ENCODE assay signal across 22 cellular contexts in the genomic region with DNA sequence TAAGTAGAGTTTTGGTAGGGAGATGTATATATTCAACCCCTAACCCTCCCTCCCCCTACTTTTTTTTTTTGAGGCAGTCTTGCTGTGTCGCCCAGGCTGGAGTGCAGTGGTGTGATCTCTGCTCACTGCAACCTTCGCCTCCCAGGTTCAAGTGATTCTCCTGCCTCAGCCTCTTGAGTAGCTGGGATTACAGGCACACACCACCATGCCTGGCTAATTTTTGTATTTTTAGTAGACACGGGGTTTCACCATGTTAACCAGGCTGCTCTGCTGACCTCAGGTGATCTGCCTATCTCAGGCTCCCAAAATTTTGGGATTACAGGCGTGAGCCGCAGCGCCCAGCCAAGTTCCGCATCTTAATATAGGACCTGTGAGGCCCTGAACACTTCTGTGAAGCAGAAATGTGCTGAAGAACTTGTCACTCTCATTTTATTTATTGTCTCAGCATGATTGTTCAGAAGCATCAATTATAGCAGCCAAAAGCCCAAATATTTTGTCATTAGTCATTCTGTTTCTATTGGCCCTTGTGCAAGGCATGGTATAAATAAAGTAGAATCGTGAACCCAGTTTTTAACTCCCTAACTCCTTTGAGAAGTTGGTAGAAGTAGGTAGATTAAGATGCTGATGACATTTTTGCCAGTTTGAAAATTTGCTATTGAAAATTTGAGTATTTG. TPM values are rescaled to one million over a fixed set of nuclear protein-coding genes. Genes with fewer than 3 reads are reported as not detected.
A peak's percentile ranks its signal among the peaks of the same experiment; 100 is the strongest.
DNase-seq lines count a peak whose midpoint lies in the region; ATAC-seq and TF ChIP-seq lines count a peak whose summit lies in the region.
"Had no signal": no experiment of that assay in that cellular context is flagged by ENCODE, and none has a peak within 500 bp of the region (broad histone marks: within the 10 kb centered on the region; RNA-seq: fewer than 3 reads in every experiment).

No MANE protein-coding gene starts in this region.

- H3K4me1 ChIP-seq in gastroesophageal sphincter: peaks cover 22 to 99% (median 41%) of the 10 kb centered on the region in 3 donors
- H3K4me1 ChIP-seq: colonic mucosa had no signal

- POLR2A ChIA-PET in activated CD4-positive, alpha-beta T cell treated with anti-CD3 and anti-CD28 coated beads, Interleukin-2, amount 10 ng/mL, durations not matched to agents 7 days and 5 days (lab: Charles Lee): no interaction called here

- H3K27ac Mint-ChIP-seq in progenitor cell of endocrine pancreas: peak overlapping the region; percentile 39
- no peak overlapping the region for H3K27ac Mint-ChIP-seq in activated CD4-positive, alpha-beta T cell treated with anti-CD3 and anti-CD28 coated beads, Interleukin-2, amount 10 ng/mL, durations not matched to agents 7 days and 5 days
- H3K27ac Mint-ChIP-seq: activated CD8-positive, alpha-beta T cell treated with anti-CD3 and anti-CD28 coated beads for 36 hours; activated T-helper 2 cell treated with anti-CD3 and anti-CD28 coated beads, Interferon-gamma antibody, Interleukin-2, Interleukin-4, amounts not matched to agents 10 μg/mL and 5 μg/mL and 100 μg/mL, durations not matched to agents 14 hours and 24 hours and 36 hours; CD8-positive, alpha-beta T cell; stimulated activated memory B cell treated with anti-CD40 and anti-IgM and Interleukin-4, amounts not matched to agents 10 μg/mL and 1 μg/mL and 100 μg/mL, for 72 hours had no signal

- H3K9me3 ChIP-seq in gastroesophageal sphincter: no peaks in the 10 kb centered on the region
- H3K9me3 ChIP-seq: colonic mucosa, spleen had no signal

- WGBS in gastroesophageal sphincter (ENCODE audit: low coverage in 1 of 2), 2 donors: 23 to 29% methylated on average over 5 to 8 of the region's 8 CpGs

- no peaks in the 10 kb centered on the region for H3K9me3 Mint-ChIP-seq in progenitor cell of endocrine pancreas (ENCODE audit: low read depth)
- no peaks in the 10 kb centered on the region for H3K9me3 Mint-ChIP-seq in activated CD4-positive, alpha-beta T cell treated with anti-CD3 and anti-CD28 coated beads, Interleukin-2, amount 10 ng/mL, durations not matched to agents 7 days and 5 days
- H3K9me3 Mint-ChIP-seq: activated CD8-positive, alpha-beta T cell treated with anti-CD3 and anti-CD28 coated beads for 36 hours; activated T-helper 2 cell treated with anti-CD3 and anti-CD28 coated beads, Interferon-gamma antibody, Interleukin-2, Interleukin-4, amounts not matched to agents 10 μg/mL and 5 μg/mL and 100 μg/mL, durations not matched to agents 14 hours and 24 hours and 36 hours; CD8-positive, alpha-beta T cell; stimulated activated memory B cell treated with anti-CD40 and anti-IgM and Interleukin-4, amounts not matched to agents 10 μg/mL and 1 μg/mL and 100 μg/mL, for 72 hours had no signal

- no peaks in the 10 kb centered on the region for H3K27me3 Mint-ChIP-seq in progenitor cell of endocrine pancreas
- H3K27me3 Mint-ChIP-seq in activated CD4-positive, alpha-beta T cell treated with anti-CD3 and anti-CD28 coated beads, Interleukin-2, amount 10 ng/mL, durations not matched to agents 7 days and 5 days: no peaks in the 10 kb centered on the region
- H3K27me3 Mint-ChIP-seq: activated CD8-positive, alpha-beta T cell treated with anti-CD3 and anti-CD28 coated beads for 36 hours; stimulated activated memory B cell treated with anti-CD40 and anti-IgM and Interleukin-4, amounts not matched to agents 10 μg/mL and 1 μg/mL and 100 μg/mL, for 72 hours had no signal

- peaks cover 0 to 12% of the 10 kb centered on the region in 2 donors for H3K36me3 ChIP-seq in gastroesophageal sphincter
- H3K36me3 ChIP-seq: colonic mucosa had no signal

- no peak for TF ChIP-seq CTCF in AG10803 (conservative IDR thresholded peaks at IDR 0.05; ENCODE audit: low read length)
- TF ChIP-seq CTCF in gastroesophageal sphincter (IDR thresholded peaks at IDR 0.05): no peak
- no peak for TF ChIP-seq CTCF in progenitor cell of endocrine pancreas (IDR thresholded peaks at IDR 0.05; ENCODE audit: unreplicated experiment)

- TF ChIP-seq EP300 in gastroesophageal sphincter (IDR thresholded peaks at IDR 0.05): no peak

- CTCF ChIA-PET in activated CD4-positive, alpha-beta T cell treated with anti-CD3 and anti-CD28 coated beads, Interleukin-2, amount 10 ng/mL, durations not matched to agents 7 days and 5 days (lab: Charles Lee): interaction anchor here (1.0 to 1.3 kb wide), 3 partner anchors 19 to 93 kb away, joined by 3 to 6 read pairs (median 3); partner anchors contain the start of genes DSTN and RRBP1

- no peak overlapping the region for H3K4me3 Mint-ChIP-seq in progenitor cell of endocrine pancreas (ENCODE audit: low read depth)
- no peak overlapping the region for H3K4me3 Mint-ChIP-seq in activated CD4-positive, alpha-beta T cell treated with anti-CD3 and anti-CD28 coated beads, Interleukin-2, amount 10 ng/mL, durations not matched to agents 7 days and 5 days
- H3K4me3 Mint-ChIP-seq: activated CD8-positive, alpha-beta T cell treated with anti-CD3 and anti-CD28 coated beads for 36 hours; CD8-positive, alpha-beta T cell; stimulated activated memory B cell treated with anti-CD40 and anti-IgM and Interleukin-4, amounts not matched to agents 10 μg/mL and 1 μg/mL and 100 μg/mL, for 72 hours had no signal

- no peaks in the 10 kb centered on the region for H3K27me3 ChIP-seq in gastroesophageal sphincter
- H3K27me3 ChIP-seq: colonic mucosa, spleen had no signal

- DNase-seq in AG10803 (ENCODE audit: low read depth) (peak; percentile 25), NCI-H446 treated with DMSO at 0.1 percent for 48 hours (lab: John Stamatoyannopoulos, UW) (peak; percentile 46), progenitor cell of endocrine pancreas (ENCODE audit: low spot score, unreplicated experiment) (no peak)
- no peak for DNase-seq in activated CD4-positive, alpha-beta T cell treated with anti-CD3 and anti-CD28 coated beads, Interleukin-2, amount 10 ng/mL, durations not matched to agents 7 days and 5 days
- DNase-seq: activated CD8-positive, alpha-beta T cell treated with anti-CD3 and anti-CD28 coated beads for 36 hours; amygdala; CD8-positive, alpha-beta T cell; colonic mucosa; DMS79 treated with DMSO at 0.1 percent for 48 hours; kidney glomerular epithelial cell; NCI-H1092 treated with DMSO at 0.1 percent for 48 hours; NCI-H2107; NCI-H82; spleen; SW 1271 had no signal

- peaks cover 7% of the 10 kb centered on the region for H3K36me3 Mint-ChIP-seq in progenitor cell of endocrine pancreas (ENCODE audit: insufficient read depth)
- H3K36me3 Mint-ChIP-seq in activated CD4-positive, alpha-beta T cell treated with anti-CD3 and anti-CD28 coated beads, Interleukin-2, amount 10 ng/mL, durations not matched to agents 7 days and 5 days (ENCODE audit: low read depth): peaks cover 7% of the 10 kb centered on the region

- peak overlapping the region; percentile 81 to 96 (median 85) for H3K27ac ChIP-seq in gastroesophageal sphincter
- H3K27ac ChIP-seq: colonic mucosa, KMS-11, spleen had no signal

- TF ChIP-seq POLR2A in gastroesophageal sphincter (IDR thresholded peaks at IDR 0.05): no peak

- H3K4me3 ChIP-seq in AG10803 (ENCODE audit: low read length): no peak overlapping the region
- peak overlapping the region; percentile 7 to 33 for H3K4me3 ChIP-seq in gastroesophageal sphincter
- H3K4me3 ChIP-seq: colonic mucosa, spleen had no signal

- peak; percentile 48 for ATAC-seq in gastroesophageal sphincter
- no peak for ATAC-seq in GM18861 (IDR thresholded peaks at IDR 0.05; ENCODE audit: unreplicated experiment)
- ATAC-seq in HG02938 (IDR thresholded peaks at IDR 0.05; ENCODE audit: unreplicated experiment): no peak
- no peak for ATAC-seq in GM19463 (IDR thresholded peaks at IDR 0.05; ENCODE audit: unreplicated experiment)
- ATAC-seq: activated CD8-positive, alpha-beta T cell treated with anti-CD3 and anti-CD28 coated beads for 36 hours; CD8-positive, alpha-beta T cell; stimulated activated memory B cell treated with anti-CD40 and anti-IgM and Interleukin-4, amounts not matched to agents 10 μg/mL and 1 μg/mL and 100 μg/mL, for 72 hours had no signal

- H3K4me1 Mint-ChIP-seq in progenitor cell of endocrine pancreas (ENCODE audit: low read depth): peaks cover 59% of the 10 kb centered on the region
- H3K4me1 Mint-ChIP-seq in activated CD4-positive, alpha-beta T cell treated with anti-CD3 and anti-CD28 coated beads, Interleukin-2, amount 10 ng/mL, durations not matched to agents 7 days and 5 days: peaks cover 4% of the 10 kb centered on the region

RNA-seq across cellular contexts. Expression of gene DSTN, which starts 19.4 kb away (rescaled TPM):
- total RNA-seq in gastroesophageal sphincter: 1,000 to 10,000 TPM; 1,820 to 3,515 (median 2,996) TPM
- total RNA-seq in progenitor cell of endocrine pancreas: 199 and 201 TPM in 2 replicates
- total RNA-seq in activated CD4-positive, alpha-beta T cell treated with anti-CD3 and anti-CD28 coated beads, Interleukin-2, amount 10 ng/mL, durations not matched to agents 7 days and 5 days: 10 to 100 TPM; 77.4 to 83.3 TPM

RNA-seq across cellular contexts. Expression of gene BFSP1, which starts 58.1 kb away (rescaled TPM):
- 1 to 10 TPM; 2.0 to 5.9 (median 5.0) TPM for total RNA-seq in gastroesophageal sphincter
- 4.2 and 4.8 TPM in 2 replicates for total RNA-seq in progenitor cell of endocrine pancreas
- 1 to 10 TPM; 2.0 to 2.2 TPM for total RNA-seq in activated CD4-positive, alpha-beta T cell treated with anti-CD3 and anti-CD28 coated beads, Interleukin-2, amount 10 ng/mL, durations not matched to agents 7 days and 5 days

Comparison
In these comparisons a context has a peak if more than half of its experiments do, and no peak if none do; other contexts are left out.
1. DNase-seq: peak in AG10803 (single experiment) and NCI-H446 treated with DMSO at 0.1 percent for 48 hours (single experiment); none in progenitor cell of endocrine pancreas (single experiment) and activated CD4-positive, alpha-beta T cell treated with anti-CD3 and anti-CD28 coated beads, Interleukin-2, amount 10 ng/mL, durations not matched to agents 7 days and 5 days (single experiment).